ENCODE assay signal across 17 cellular contexts in genomic region chr1:232576537-232576936, GRCh38.
"Had no signal": no experiment of that assay in that cellular context is flagged by ENCODE, and none has a peak within 500 bp of the region (broad histone marks: within the 10 kb centered on the region; RNA-seq: fewer than 3 reads in every experiment).

No MANE protein-coding gene starts in this region.

- DNase-seq: activated CD4-positive, alpha-beta T cell treated with anti-CD3 and anti-CD28 coated beads for 4 hours; activated CD8-positive, alpha-beta memory T cell treated with anti-CD3 and anti-CD28 coated beads, Interleukin-2, amount 50 U/mL, for 4 hours; activated CD8-positive, alpha-beta T cell treated with anti-CD3 and anti-CD28 coated beads, Interleukin-2, amount 10 ng/mL, durations not matched to agents 7 days and 5 days; activated effector memory CD4-positive, alpha-beta T cell treated with anti-CD3 and anti-CD28 coated beads, Interleukin-2, amount 50 U/mL, for 16 hours; activated T-cell treated with anti-CD3 and anti-CD28 coated beads, Interleukin-2, amount 50 U/mL, for 48 hours; dorsolateral prefrontal cortex; esophagus squamous epithelium; hippocampal formation; stimulated activated CD4-positive, alpha-beta T cell treated with anti-CD3 and anti-CD28 coated beads, Interleukin-1b, Interleukin-23, amount 100 ng/mL, for 48 hours; thyroid gland; uterus; WERI-Rb-1 had no signal

- H3K4me1 Mint-ChIP-seq: nephron had no signal

- H3K9me3 Mint-ChIP-seq: nephron had no signal

- H3K27me3 ChIP-seq: cardiac muscle cell, dorsolateral prefrontal cortex, esophagus squamous epithelium, thyroid gland, uterus had no signal

- H3K4me1 ChIP-seq: uterus had no signal

- H3K4me3 ChIP-seq: cardiac muscle cell, dorsolateral prefrontal cortex, esophagus squamous epithelium, thyroid gland, uterus had no signal

- H3K36me3 ChIP-seq: cardiac muscle cell, thyroid gland, uterus, WERI-Rb-1 had no signal

- H3K27ac Mint-ChIP-seq: activated CD8-positive, alpha-beta T cell treated with anti-CD3 and anti-CD28 coated beads, Interleukin-2, amount 10 ng/mL, durations not matched to agents 7 days and 5 days; activated naive CD4-positive, alpha-beta T cell treated with anti-CD3 and anti-CD28 coated beads, Interleukin-2, amount 50 U/mL, for 72 hours; nephron; T-helper 1 cell treated with Interleukin-12 subunit alpha and Interleukin-12 subunit beta and Interleukin-4 antibody, amounts not matched to agents 30 μg/mL and 1 μg/mL, for 36 hours had no signal

- H3K9me3 ChIP-seq: esophagus squamous epithelium, thyroid gland, uterus had no signal

- H3K4me3 Mint-ChIP-seq: activated CD8-positive, alpha-beta T cell treated with anti-CD3 and anti-CD28 coated beads, Interleukin-2, amount 10 ng/mL, durations not matched to agents 7 days and 5 days; nephron; T-helper 1 cell treated with Interleukin-12 subunit alpha and Interleukin-12 subunit beta and Interleukin-4 antibody, amounts not matched to agents 30 μg/mL and 1 μg/mL, for 36 hours had no signal

- ATAC-seq: activated CD8-positive, alpha-beta T cell treated with anti-CD3 and anti-CD28 coated beads, Interleukin-2, amount 10 ng/mL, durations not matched to agents 7 days and 5 days; activated naive CD4-positive, alpha-beta T cell treated with anti-CD3 and anti-CD28 coated beads, Interleukin-2, amount 50 U/mL, for 72 hours; left lobe of liver had no signal

- H3K27ac ChIP-seq: cardiac muscle cell, dorsolateral prefrontal cortex, esophagus squamous epithelium, thyroid gland, uterus, WERI-Rb-1 had no signal
